1 cellular context compared by ENCODE assay signal in genomic region chr7:148686312-148686937, GRCh38.
TF ChIP-seq lines count a peak whose summit lies in the region.

No MANE protein-coding gene starts in this region.

TF ChIP-seq in A549, 52 proteins besides CTCF, POLR2A, EP300 and RAD21 (continued from another document):
- no peak for TF ChIP-seq ATOH8 (CRISPR knock-in tag; IDR thresholded peaks at IDR 0.05; ENCODE audit: low read depth)
